Comparison of ENCODE assay signal across 8 cellular contexts in genomic region chr16:55471448-55472097, GRCh38. TPM values are rescaled to one million over a fixed set of nuclear protein-coding genes. Genes with fewer than 3 reads are reported as not detected.
DNase-seq lines count a peak whose midpoint lies in the region; ATAC-seq, FAIRE-seq and TF ChIP-seq lines count a peak whose summit lies in the region.

No MANE protein-coding gene starts in this region.

- H3K9me3 ChIP-seq in skeletal muscle tissue (ENCODE audit: control insufficient read depth in 3 of 3, low read length in 3 of 3) = no peaks in the 10 kb centered on the region
- no peaks in the 10 kb centered on the region for H3K9me3 ChIP-seq in colonic mucosa

- H3K36me3 ChIP-seq in skeletal muscle tissue (ENCODE audit: control insufficient read depth in 3 of 3, insufficient read depth in 3 of 3, low read length in 3 of 3) (no peaks in the 10 kb centered on the region), colonic mucosa (no peaks in the 10 kb centered on the region)

- H3K9ac ChIP-seq in skeletal muscle tissue (ENCODE audit: low read depth in 1 of 3, low read length in 3 of 3) (no peak overlapping the region), colonic mucosa (ENCODE audit: low read depth in 2 of 2, low read length in 2 of 2) (no peak overlapping the region)

- H3K4me3 ChIP-seq in skeletal muscle tissue (ENCODE audit: low read length in 3 of 3) = no peak overlapping the region
- no peak overlapping the region for H3K4me3 ChIP-seq in colonic mucosa

- H3K27me3 ChIP-seq in skeletal muscle tissue (ENCODE audit: control insufficient read depth in 3 of 3, insufficient read depth in 3 of 3, low read length in 3 of 3) (no peaks in the 10 kb centered on the region), colonic mucosa (no peaks in the 10 kb centered on the region)

- BruUV-seq in MCF 10A (replicated peaks; lab: Mats Ljungman, UMichigan) = no TSS peak

- H3K4me3 Mint-ChIP-seq in MCF 10A (ENCODE audit: unreplicated experiment) = peak overlapping the region; percentile 45

- H3K9me3 Mint-ChIP-seq in MCF 10A (ENCODE audit: unreplicated experiment) = no peaks in the 10 kb centered on the region

- POLR2A ChIA-PET in MCF 10A (lab: Yijun Ruan, JAX) = interaction anchor here (0.6 to 1.7 kb wide), 22 partner anchors 9 to 1159 kb away, joined by 3 to 6 read pairs (median 3); no protein-coding TSS in a partner anchor

- ATAC-seq in HG03342 (IDR thresholded peaks at IDR 0.05; ENCODE audit: unreplicated experiment) (peak; percentile 72), GM18873 (IDR thresholded peaks at IDR 0.05; ENCODE audit: low FRiP score, unreplicated experiment) (no peak)

- peaks cover 27% of the 10 kb centered on the region for H3K4me1 Mint-ChIP-seq in MCF 10A (ENCODE audit: insufficient read depth, unreplicated experiment)

- DNase-seq in NK-92 treated with Interleukin-12 subunit alpha and Interleukin-12 subunit beta, amount 100 ng/mL, for 24 hours (lab: John Stamatoyannopoulos, UW) = peak; percentile 11
- DNase-seq in NK-92 (lab: John Stamatoyannopoulos, UW; ENCODE audit: unreplicated experiment) (no peak), MCF 10A (ENCODE audit: unreplicated experiment) (peak; percentile 75), GM19239 (ENCODE audit: insufficient read length, low spot score) (no peak), colonic mucosa (no peak)

- H3K4me1 ChIP-seq in skeletal muscle tissue (ENCODE audit: control insufficient read depth in 3 of 3, insufficient read depth in 3 of 3, low read length in 3 of 3) (peaks cover 8 to 17% (median 8%) of the 10 kb centered on the region in 3 donors), colonic mucosa (no peaks in the 10 kb centered on the region)

- intact Hi-C loops in MCF 10A (cut with micrococcal nuclease) (no loop called here), colonic mucosa (cut with DNase I) (no loop called here)

- no peaks in the 10 kb centered on the region for H3K27me3 Mint-ChIP-seq in MCF 10A (ENCODE audit: insufficient read depth, unreplicated experiment)

- CTCF ChIA-PET in MCF 10A (lab: Yijun Ruan, JAX) = interaction anchor here (0.6 to 21.5 kb wide), 14 partner anchors 9 to 1580 kb away, joined by 3 to 619 read pairs (median 4); no protein-coding TSS in a partner anchor

- FAIRE-seq in GM19239 (lab: Jason Lieb, UNC) = no peak

- TF ChIP-seq CTCF in MCF 10A (IDR thresholded peaks at IDR 0.05; ENCODE audit: unreplicated experiment) (no peak), colonic mucosa (IDR thresholded peaks at IDR 0.05) (no peak)

- H3K27ac Mint-ChIP-seq in MCF 10A (ENCODE audit: low read depth, unreplicated experiment) = peak overlapping the region; percentile 46

- H3K27ac ChIP-seq in skeletal muscle tissue (ENCODE audit: low read depth, low read length) = peak overlapping the region; percentile 1
- H3K27ac ChIP-seq in colonic mucosa = no peak overlapping the region

- no peaks in the 10 kb centered on the region for H3K36me3 Mint-ChIP-seq in MCF 10A (ENCODE audit: insufficient read depth, unreplicated experiment)

RNA-seq across cellular contexts. Expression of gene MMP2, which starts 7.4 kb away (rescaled TPM):
- total RNA-seq in MCF 10A (2022) = 3.3 and 3.7 TPM in 2 replicates
- total RNA-seq in skeletal muscle tissue = 194 TPM
- total RNA-seq in colonic mucosa = 100 to 1,000 TPM in 1 of 2 donors, 10 to 100 TPM in 1; 32.8 to 101 TPM

RNA-seq across cellular contexts. Expression of gene LPCAT2, which starts 37.3 kb away (rescaled TPM):
- 10.7 and 11.7 TPM in 2 replicates for total RNA-seq in MCF 10A (2022)
- total RNA-seq in skeletal muscle tissue = 24.5 TPM
- 10 to 100 TPM; 22.6 to 30.5 TPM for total RNA-seq in colonic mucosa

Comparison
In these comparisons a context has a peak if more than half of its experiments do, and no peak if none do; other contexts are left out.
1. DNase-seq: peak in NK-92 treated with Interleukin-12 subunit alpha and Interleukin-12 subunit beta, amount 100 ng/mL, for 24 hours (single experiment) and MCF 10A (single experiment); none in NK-92 (single experiment), GM19239 (single experiment) and colonic mucosa (single experiment).